In the genomic region with DNA sequence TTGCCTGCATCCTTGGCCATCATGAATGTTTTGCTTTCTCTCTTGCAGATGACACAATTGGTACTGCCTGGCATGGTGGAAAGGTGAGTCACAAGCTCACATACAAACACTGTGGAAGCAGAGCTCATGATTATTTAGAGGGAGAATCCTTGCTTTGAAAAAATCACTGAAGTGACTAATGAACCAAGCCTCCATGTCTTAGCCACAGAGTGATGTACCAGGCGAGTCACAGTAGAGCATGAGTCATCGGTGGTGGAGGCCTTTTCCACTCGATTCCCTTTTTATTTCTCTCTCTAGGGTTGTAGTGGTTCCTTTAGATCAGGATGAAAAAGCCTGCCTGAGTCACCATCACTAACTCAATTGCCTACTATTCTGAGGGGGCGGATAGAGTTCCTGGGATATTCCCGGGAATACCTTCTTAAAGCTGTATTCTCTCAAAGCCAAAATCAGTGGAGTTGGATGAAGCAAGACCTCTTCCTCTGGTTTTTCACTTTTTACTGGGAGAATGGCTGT, we compare ENCODE assay signal across 7 cellular contexts. TPM values are rescaled to one million over a fixed set of nuclear protein-coding genes. Genes with fewer than 3 reads are reported as not detected.
A peak's percentile ranks its signal among the peaks of the same experiment; 100 is the strongest.
DNase-seq lines count a peak whose midpoint lies in the region; ATAC-seq, FAIRE-seq and TF ChIP-seq lines count a peak whose summit lies in the region.

No MANE protein-coding gene starts in this region.

- H3K4me3 ChIP-seq in astrocyte of the cerebellum (ENCODE audit: low read depth, low read length) (peak overlapping the region; percentile 11), mesendoderm (ENCODE audit: low read length) (no peak overlapping the region)

- H2BK120ac ChIP-seq in mesendoderm (ENCODE audit: low read depth, low read length) = no peak overlapping the region

- H3K4me2 ChIP-seq in mesendoderm (ENCODE audit: low read length) = no peak overlapping the region

- H2BK15ac ChIP-seq in mesendoderm (replicated peaks; ENCODE audit: low read depth) = no peak overlapping the region

- no peaks in the 10 kb centered on the region for H3K4me1 ChIP-seq in mesendoderm (ENCODE audit: control insufficient read depth, low read depth, low read length)

- no peaks in the 10 kb centered on the region for H3K36me3 ChIP-seq in mesendoderm (ENCODE audit: control insufficient read depth, insufficient read depth, low read length)

- H3K4me3 Mint-ChIP-seq in stimulated activated naive CD8-positive, alpha-beta T cell treated with anti-CD3 and anti-CD28 coated beads, Interleukin-15, Interleukin-2, amounts not matched to agents 100 ng/mL and 50 ng/mL, for 24 hours = peak overlapping the region; percentile 53

- DNase-seq in H54 (ENCODE audit: insufficient read length, low spot score) (peak; percentile 57), astrocyte of the cerebellum (ENCODE audit: low read depth) (peak; percentile 99), mesendoderm (peak; percentile 93), ureter (ENCODE audit: low spot score) (no peak)

- TF ChIP-seq POLR2A in H54 (IDR thresholded peaks at IDR 0.05; ENCODE audit: low read depth, low read length) = no peak

- H4K5ac ChIP-seq in mesendoderm (ENCODE audit: low read length) = no peak overlapping the region

- no peak overlapping the region for H4K8ac ChIP-seq in mesendoderm (ENCODE audit: low read depth, low read length)

- in situ Hi-C loops in astrocyte of the cerebellum (cut with HindIII; ENCODE audit: low sequenced_read_pairs) = no loop called here

- no peak overlapping the region for H2BK5ac ChIP-seq in mesendoderm (ENCODE audit: low read length)

- no peaks in the 10 kb centered on the region for H3K27me3 ChIP-seq in mesendoderm (ENCODE audit: insufficient read depth, low read length, poor library complexity)

- H3K4me1 Mint-ChIP-seq in stimulated activated naive CD8-positive, alpha-beta T cell treated with anti-CD3 and anti-CD28 coated beads, Interleukin-15, Interleukin-2, amounts not matched to agents 100 ng/mL and 50 ng/mL, for 24 hours (ENCODE audit: low read depth) = peaks cover 26% of the 10 kb centered on the region

- H3K36me3 Mint-ChIP-seq in stimulated activated naive CD8-positive, alpha-beta T cell treated with anti-CD3 and anti-CD28 coated beads, Interleukin-15, Interleukin-2, amounts not matched to agents 100 ng/mL and 50 ng/mL, for 24 hours (ENCODE audit: low read depth) = peaks cover 27% of the 10 kb centered on the region

- H3K27ac Mint-ChIP-seq in stimulated activated naive CD8-positive, alpha-beta T cell treated with anti-CD3 and anti-CD28 coated beads, Interleukin-15, Interleukin-2, amounts not matched to agents 100 ng/mL and 50 ng/mL, for 24 hours = peak overlapping the region; percentile 84

- ATAC-seq in GM21423 (IDR thresholded peaks at IDR 0.05; ENCODE audit: unreplicated experiment) = no peak

- no peak for TF ChIP-seq CTCF in astrocyte of the cerebellum (IDR thresholded peaks at IDR 0.05; ENCODE audit: low read depth, low read length, missing control alignments)

- no peaks in the 10 kb centered on the region for H3K9me3 Mint-ChIP-seq in stimulated activated naive CD8-positive, alpha-beta T cell treated with anti-CD3 and anti-CD28 coated beads, Interleukin-15, Interleukin-2, amounts not matched to agents 100 ng/mL and 50 ng/mL, for 24 hours

- H3K27ac ChIP-seq in mesendoderm (ENCODE audit: low read depth, low read length) = no peak overlapping the region

- H2AK5ac ChIP-seq in mesendoderm (ENCODE audit: low read length) = no peak overlapping the region

- no peaks in the 10 kb centered on the region for H3K27me3 Mint-ChIP-seq in stimulated activated naive CD8-positive, alpha-beta T cell treated with anti-CD3 and anti-CD28 coated beads, Interleukin-15, Interleukin-2, amounts not matched to agents 100 ng/mL and 50 ng/mL, for 24 hours

- no peaks in the 10 kb centered on the region for H3K79me2 ChIP-seq in mesendoderm (ENCODE audit: control insufficient read depth, insufficient read depth, low read length)

- no peak overlapping the region for H3K23ac ChIP-seq in mesendoderm (ENCODE audit: low read length)

- H3K79me1 ChIP-seq in mesendoderm (ENCODE audit: low read length) = peaks cover under 1% of the 10 kb centered on the region

- no peak overlapping the region for H3K56ac ChIP-seq in mesendoderm (ENCODE audit: low read length)

- H3K4ac ChIP-seq in mesendoderm (ENCODE audit: low read depth, low read length) = no peak overlapping the region

- no peak overlapping the region for H3K9ac ChIP-seq in mesendoderm (ENCODE audit: low read length)

- no CpG with 5 or more reads among the region's 5 CpGs for WGBS in mesendoderm (ENCODE audit: extremely low coverage, insufficient coverage, low lambda C conversion rate)

- H3K18ac ChIP-seq in mesendoderm (ENCODE audit: low read length) = no peak overlapping the region

- peak; percentile 100 for FAIRE-seq in H54 (lab: Jason Lieb, UNC)

TF ChIP-seq in PFSK-1, 5 proteins besides CTCF, POLR2A, EP300 and RAD21:
- TF ChIP-seq SIN3A (IDR thresholded peaks at IDR 0.05; ENCODE audit: borderline replicate concordance, insufficient read depth, low read length) = peak; percentile 51; the same call in 1 of the 2 replicates
- no peak for TF ChIP-seq POLR2AphosphoS5 (IDR thresholded peaks at IDR 0.05; ENCODE audit: low read depth, low read length)

RNA-seq across cellular contexts. Expression of a gene that starts 49.6 kb away (rescaled TPM):
- polyA plus RNA-seq in PFSK-1 (2012; ENCODE audit: insufficient read length, low read depth) = 29.7 TPM
- polyA plus RNA-seq in mesendoderm (2013, experiment 1 of 2) = 14.1 TPM
- polyA plus RNA-seq in mesendoderm (2013, experiment 2 of 2) = 14.0 TPM
- 39.0 TPM for total RNA-seq in ureter
